In the genomic region with DNA sequence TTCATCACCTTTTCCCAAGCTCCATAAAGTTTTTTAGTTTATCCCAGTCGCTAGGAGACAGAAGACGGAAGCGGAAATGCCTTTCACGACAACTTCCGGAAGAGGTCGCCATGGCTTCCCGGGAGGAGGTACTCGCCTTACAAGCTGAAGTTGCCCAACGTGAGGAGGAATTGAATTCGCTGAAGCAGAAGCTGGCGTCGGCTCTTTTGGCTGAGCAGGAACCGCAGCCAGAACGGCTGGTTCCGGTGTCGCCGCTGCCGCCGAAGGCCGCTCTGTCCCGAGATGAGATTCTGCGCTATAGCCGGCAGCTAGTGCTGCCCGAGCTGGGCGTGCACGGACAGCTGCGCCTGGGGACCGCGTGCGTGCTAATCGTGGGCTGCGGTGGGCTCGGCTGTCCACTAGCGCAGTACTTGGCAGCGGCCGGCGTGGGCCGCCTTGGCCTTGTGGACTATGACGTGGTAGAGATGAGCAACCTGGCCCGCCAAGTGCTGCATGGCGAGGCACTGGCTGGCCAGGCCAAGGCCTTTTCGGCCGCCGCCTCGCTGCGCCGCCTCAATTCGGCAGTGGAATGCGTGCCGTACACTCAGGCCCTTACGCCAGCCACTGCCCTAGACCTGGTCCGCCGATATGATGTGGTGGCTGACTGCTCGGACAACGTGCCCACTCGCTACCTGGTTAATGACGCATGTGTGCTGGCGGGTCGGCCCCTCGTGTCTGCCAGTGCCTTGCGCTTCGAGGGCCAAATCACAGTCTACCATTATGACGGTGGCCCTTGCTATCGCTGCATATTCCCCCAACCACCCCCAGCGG, we compare ENCODE assay signal across 1 cellular context.
A peak's percentile ranks its signal among the peaks of the same experiment; 100 is the strongest.
TF ChIP-seq lines count a peak whose summit lies in the region.

A gene with protein sequence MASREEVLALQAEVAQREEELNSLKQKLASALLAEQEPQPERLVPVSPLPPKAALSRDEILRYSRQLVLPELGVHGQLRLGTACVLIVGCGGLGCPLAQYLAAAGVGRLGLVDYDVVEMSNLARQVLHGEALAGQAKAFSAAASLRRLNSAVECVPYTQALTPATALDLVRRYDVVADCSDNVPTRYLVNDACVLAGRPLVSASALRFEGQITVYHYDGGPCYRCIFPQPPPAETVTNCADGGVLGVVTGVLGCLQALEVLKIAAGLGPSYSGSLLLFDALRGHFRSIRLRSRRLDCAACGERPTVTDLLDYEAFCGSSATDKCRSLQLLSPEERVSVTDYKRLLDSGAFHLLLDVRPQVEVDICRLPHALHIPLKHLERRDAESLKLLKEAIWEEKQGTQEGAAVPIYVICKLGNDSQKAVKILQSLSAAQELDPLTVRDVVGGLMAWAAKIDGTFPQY (plus strand): TSS at position 86 of the 810 bp plus-strand sequence. CDS start 25 bp downstream, at position 111.

TF ChIP-seq in HepG2, 621 proteins besides CTCF, POLR2A, EP300 and RAD21 (continued from another document and continues in another):
- TF ChIP-seq, protein P1, sequence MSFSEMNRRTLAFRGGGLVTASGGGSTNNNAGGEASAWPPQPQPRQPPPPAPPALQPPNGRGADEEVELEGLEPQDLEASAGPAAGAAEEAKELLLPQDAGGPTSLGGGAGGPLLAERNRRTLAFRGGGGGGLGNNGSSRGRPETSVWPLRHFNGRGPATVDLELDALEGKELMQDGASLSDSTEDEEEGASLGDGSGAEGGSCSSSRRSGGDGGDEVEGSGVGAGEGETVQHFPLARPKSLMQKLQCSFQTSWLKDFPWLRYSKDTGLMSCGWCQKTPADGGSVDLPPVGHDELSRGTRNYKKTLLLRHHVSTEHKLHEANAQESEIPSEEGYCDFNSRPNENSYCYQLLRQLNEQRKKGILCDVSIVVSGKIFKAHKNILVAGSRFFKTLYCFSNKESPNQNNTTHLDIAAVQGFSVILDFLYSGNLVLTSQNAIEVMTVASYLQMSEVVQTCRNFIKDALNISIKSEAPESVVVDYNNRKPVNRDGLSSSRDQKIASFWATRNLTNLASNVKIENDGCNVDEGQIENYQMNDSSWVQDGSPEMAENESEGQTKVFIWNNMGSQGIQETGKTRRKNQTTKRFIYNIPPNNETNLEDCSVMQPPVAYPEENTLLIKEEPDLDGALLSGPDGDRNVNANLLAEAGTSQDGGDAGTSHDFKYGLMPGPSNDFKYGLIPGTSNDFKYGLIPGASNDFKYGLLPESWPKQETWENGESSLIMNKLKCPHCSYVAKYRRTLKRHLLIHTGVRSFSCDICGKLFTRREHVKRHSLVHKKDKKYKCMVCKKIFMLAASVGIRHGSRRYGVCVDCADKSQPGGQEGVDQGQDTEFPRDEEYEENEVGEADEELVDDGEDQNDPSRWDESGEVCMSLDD (CRISPR knock-in tag; IDR thresholded peaks at IDR 0.05; ENCODE audit: borderline replicate concordance), result peak; percentile 54; the same call in 1 of the 2 replicates
- TF ChIP-seq KDM6A (CRISPR knock-in tag; IDR thresholded peaks at IDR 0.05; ENCODE audit: low read depth) (no peak), ZSCAN20 (CRISPR knock-in tag; IDR thresholded peaks at IDR 0.05; ENCODE audit: borderline replicate concordance) (0 out of 2 replicates have a peak, but pooled peaks have one; percentile 91), IKZF1 (IDR thresholded peaks at IDR 0.05) (no peak), PHF21A (CRISPR knock-in tag; IDR thresholded peaks at IDR 0.05) (0 out of 2 replicates have a peak, but pooled peaks have one; percentile 19), ZC3H4 (CRISPR knock-in tag; IDR thresholded peaks at IDR 0.05; ENCODE audit: borderline replicate concordance) (0 out of 2 replicates have a peak, but pooled peaks have one; percentile 20), U2AF2 (IDR thresholded peaks at IDR 0.05; ENCODE audit: low read depth, low read length) (0 out of 2 replicates have a peak, but pooled peaks have one; percentile 61), ZNF768 (CRISPR knock-in tag; IDR thresholded peaks at IDR 0.05) (peak; percentile 55; the same call in 1 of the 2 replicates), ZNF337 (CRISPR knock-in tag; IDR thresholded peaks at IDR 0.05; ENCODE audit: borderline replicate concordance, low read depth) (no peak), ELF1 (CRISPR knock-in tag; IDR thresholded peaks at IDR 0.05) (peak; percentile 87), ZNF264 (CRISPR knock-in tag; IDR thresholded peaks at IDR 0.05) (peak; percentile 81), ZNF101 (CRISPR knock-in tag; IDR thresholded peaks at IDR 0.05; ENCODE audit: borderline replicate concordance, low read depth) (no peak), CBX1 (IDR thresholded peaks at IDR 0.05; ENCODE audit: low read depth) (no peak), ZNF230 (CRISPR knock-in tag; IDR thresholded peaks at IDR 0.05) (peak; percentile 74), BRCA1 (CRISPR knock-in tag; IDR thresholded peaks at IDR 0.05) (peak; percentile 82), RFXANK (CRISPR knock-in tag; IDR thresholded peaks at IDR 0.05) (no peak), TEAD2 (CRISPR knock-in tag; IDR thresholded peaks at IDR 0.05) (0 out of 2 replicates have a peak, but pooled peaks have one; percentile 58), ASH2L (IDR thresholded peaks at IDR 0.05; ENCODE audit: insufficient read length, low read depth, low read length) (peak; percentile 94)
- TF ChIP-seq, protein P2, sequence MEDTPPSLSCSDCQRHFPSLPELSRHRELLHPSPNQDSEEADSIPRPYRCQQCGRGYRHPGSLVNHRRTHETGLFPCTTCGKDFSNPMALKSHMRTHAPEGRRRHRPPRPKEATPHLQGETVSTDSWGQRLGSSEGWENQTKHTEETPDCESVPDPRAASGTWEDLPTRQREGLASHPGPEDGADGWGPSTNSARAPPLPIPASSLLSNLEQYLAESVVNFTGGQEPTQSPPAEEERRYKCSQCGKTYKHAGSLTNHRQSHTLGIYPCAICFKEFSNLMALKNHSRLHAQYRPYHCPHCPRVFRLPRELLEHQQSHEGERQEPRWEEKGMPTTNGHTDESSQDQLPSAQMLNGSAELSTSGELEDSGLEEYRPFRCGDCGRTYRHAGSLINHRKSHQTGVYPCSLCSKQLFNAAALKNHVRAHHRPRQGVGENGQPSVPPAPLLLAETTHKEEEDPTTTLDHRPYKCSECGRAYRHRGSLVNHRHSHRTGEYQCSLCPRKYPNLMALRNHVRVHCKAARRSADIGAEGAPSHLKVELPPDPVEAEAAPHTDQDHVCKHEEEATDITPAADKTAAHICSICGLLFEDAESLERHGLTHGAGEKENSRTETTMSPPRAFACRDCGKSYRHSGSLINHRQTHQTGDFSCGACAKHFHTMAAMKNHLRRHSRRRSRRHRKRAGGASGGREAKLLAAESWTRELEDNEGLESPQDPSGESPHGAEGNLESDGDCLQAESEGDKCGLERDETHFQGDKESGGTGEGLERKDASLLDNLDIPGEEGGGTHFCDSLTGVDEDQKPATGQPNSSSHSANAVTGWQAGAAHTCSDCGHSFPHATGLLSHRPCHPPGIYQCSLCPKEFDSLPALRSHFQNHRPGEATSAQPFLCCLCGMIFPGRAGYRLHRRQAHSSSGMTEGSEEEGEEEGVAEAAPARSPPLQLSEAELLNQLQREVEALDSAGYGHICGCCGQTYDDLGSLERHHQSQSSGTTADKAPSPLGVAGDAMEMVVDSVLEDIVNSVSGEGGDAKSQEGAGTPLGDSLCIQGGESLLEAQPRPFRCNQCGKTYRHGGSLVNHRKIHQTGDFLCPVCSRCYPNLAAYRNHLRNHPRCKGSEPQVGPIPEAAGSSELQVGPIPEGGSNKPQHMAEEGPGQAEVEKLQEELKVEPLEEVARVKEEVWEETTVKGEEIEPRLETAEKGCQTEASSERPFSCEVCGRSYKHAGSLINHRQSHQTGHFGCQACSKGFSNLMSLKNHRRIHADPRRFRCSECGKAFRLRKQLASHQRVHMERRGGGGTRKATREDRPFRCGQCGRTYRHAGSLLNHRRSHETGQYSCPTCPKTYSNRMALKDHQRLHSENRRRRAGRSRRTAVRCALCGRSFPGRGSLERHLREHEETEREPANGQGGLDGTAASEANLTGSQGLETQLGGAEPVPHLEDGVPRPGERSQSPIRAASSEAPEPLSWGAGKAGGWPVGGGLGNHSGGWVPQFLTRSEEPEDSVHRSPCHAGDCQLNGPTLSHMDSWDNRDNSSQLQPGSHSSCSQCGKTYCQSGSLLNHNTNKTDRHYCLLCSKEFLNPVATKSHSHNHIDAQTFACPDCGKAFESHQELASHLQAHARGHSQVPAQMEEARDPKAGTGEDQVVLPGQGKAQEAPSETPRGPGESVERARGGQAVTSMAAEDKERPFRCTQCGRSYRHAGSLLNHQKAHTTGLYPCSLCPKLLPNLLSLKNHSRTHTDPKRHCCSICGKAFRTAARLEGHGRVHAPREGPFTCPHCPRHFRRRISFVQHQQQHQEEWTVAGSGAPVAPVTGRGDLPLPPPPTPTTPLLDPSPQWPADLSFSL (CRISPR knock-in tag; IDR thresholded peaks at IDR 0.05), result no peak
- TF ChIP-seq, protein P3, sequence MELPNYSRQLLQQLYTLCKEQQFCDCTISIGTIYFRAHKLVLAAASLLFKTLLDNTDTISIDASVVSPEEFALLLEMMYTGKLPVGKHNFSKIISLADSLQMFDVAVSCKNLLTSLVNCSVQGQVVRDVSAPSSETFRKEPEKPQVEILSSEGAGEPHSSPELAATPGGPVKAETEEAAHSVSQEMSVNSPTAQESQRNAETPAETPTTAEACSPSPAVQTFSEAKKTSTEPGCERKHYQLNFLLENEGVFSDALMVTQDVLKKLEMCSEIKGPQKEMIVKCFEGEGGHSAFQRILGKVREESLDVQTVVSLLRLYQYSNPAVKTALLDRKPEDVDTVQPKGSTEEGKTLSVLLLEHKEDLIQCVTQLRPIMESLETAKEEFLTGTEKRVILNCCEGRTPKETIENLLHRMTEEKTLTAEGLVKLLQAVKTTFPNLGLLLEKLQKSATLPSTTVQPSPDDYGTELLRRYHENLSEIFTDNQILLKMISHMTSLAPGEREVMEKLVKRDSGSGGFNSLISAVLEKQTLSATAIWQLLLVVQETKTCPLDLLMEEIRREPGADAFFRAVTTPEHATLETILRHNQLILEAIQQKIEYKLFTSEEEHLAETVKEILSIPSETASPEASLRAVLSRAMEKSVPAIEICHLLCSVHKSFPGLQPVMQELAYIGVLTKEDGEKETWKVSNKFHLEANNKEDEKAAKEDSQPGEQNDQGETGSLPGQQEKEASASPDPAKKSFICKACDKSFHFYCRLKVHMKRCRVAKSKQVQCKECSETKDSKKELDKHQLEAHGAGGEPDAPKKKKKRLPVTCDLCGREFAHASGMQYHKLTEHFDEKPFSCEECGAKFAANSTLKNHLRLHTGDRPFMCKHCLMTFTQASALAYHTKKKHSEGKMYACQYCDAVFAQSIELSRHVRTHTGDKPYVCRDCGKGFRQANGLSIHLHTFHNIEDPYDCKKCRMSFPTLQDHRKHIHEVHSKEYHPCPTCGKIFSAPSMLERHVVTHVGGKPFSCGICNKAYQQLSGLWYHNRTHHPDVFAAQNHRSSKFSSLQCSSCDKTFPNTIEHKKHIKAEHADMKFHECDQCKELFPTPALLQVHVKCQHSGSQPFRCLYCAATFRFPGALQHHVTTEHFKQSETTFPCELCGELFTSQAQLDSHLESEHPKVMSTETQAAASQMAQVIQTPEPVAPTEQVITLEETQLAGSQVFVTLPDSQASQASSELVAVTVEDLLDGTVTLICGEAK (IDR thresholded peaks at IDR 0.05), result peak; percentile 95
- TF ChIP-seq, protein P3 (CRISPR knock-in tag; IDR thresholded peaks at IDR 0.05), result peak; percentile 9; the same call in 1 of the 2 replicates
- TF ChIP-seq, protein P4, sequence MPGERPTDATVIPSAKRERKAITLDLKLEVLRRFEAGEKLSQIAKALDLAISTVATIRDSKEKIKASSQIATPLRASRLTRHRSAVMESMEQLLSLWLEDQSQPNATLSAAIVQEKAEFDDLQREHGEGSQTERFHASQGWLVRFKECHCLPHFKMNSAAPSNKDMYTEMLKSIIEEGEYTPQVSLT (CRISPR knock-in tag; IDR thresholded peaks at IDR 0.05; ENCODE audit: borderline replicate concordance, low read depth), result no peak
- TF ChIP-seq, protein P5, sequence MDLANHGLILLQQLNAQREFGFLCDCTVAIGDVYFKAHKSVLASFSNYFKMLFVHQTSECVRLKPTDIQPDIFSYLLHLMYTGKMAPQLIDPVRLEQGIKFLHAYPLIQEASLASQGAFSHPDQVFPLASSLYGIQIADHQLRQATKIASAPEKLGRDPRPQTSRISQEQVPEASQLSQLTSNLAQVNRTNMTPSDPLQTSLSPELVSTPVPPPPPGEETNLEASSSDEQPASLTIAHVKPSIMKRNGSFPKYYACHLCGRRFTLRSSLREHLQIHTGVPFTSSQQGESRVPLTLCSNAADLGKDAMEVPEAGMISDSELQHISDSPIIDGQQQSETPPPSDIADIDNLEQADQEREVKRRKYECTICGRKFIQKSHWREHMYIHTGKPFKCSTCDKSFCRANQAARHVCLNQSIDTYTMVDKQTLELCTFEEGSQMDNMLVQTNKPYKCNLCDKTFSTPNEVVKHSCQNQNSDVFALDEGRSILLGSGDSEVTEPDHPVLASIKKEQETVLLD (CRISPR knock-in tag; IDR thresholded peaks at IDR 0.05; ENCODE audit: low read depth), result no peak; the same call in 1 of the 2 replicates
